In the genomic region with DNA sequence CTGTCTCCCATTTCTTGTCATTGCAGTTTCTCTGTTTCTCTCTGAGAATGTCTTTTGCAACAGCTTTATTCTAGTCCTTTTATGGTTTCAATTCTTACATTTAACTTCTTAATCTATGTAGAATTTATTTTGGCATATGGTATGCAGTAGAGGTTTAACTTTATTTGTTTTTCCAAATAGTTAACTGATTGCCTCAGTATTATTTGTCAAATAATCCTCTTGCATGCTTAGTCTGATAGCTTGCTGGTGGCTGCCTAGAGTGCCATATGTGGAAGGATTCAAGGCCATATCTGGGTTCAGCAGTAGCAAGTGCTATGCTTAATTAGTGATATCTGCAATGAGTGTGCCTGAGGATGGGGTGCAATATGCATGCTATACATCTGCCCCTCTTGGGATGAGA, we compare ENCODE assay signal across 29 cellular contexts. TPM values are rescaled to one million over a fixed set of nuclear protein-coding genes. Genes with fewer than 3 reads are reported as not detected.
DNase-seq lines count a peak whose midpoint lies in the region; ATAC-seq, FAIRE-seq and TF ChIP-seq lines count a peak whose summit lies in the region.
"Had no signal": no experiment of that assay in that cellular context is flagged by ENCODE, and none has a peak within 500 bp of the region (broad histone marks: within the 10 kb centered on the region; RNA-seq: fewer than 3 reads in every experiment).

No MANE protein-coding gene starts in this region.

- ATAC-seq in A549 (no peak), IMR-90 (ENCODE audit: low read depth) (peak; percentile 72), right lobe of liver (peak; percentile 50 to 79 (median 75)), GM21381 (IDR thresholded peaks at IDR 0.05; ENCODE audit: unreplicated experiment) (no peak)
- ATAC-seq in activated T-cell treated with anti-CD3 and anti-CD28 coated beads, Interleukin-2, amount 50 U/mL, for 4 hours, result no peak
- ATAC-seq: activated CD4-positive, alpha-beta T cell treated with anti-CD3 and anti-CD28 coated beads for 36 hours; HCT116 had no signal

- TF ChIP-seq CTCF in A549 (IDR thresholded peaks at IDR 0.05), result no peak
- no peak for TF ChIP-seq CTCF in IMR-90 (conservative IDR thresholded peaks at IDR 0.05; ENCODE audit: low read depth, low read length)
- no peak for TF ChIP-seq CTCF in right lobe of liver (IDR thresholded peaks at IDR 0.05)
- TF ChIP-seq CTCF in GM10248 (IDR thresholded peaks at IDR 0.05; ENCODE audit: control extremely low read depth, extremely low read depth, low read depth, missing control alignments), result no peak

- no peak for DNase-seq in A549 (ENCODE audit: low read depth in 1 of 2, low spot score in 1 of 2)
- DNase-seq in IMR-90, result peak; percentile 71
- DNase-seq in erythroblast (lab: John Stamatoyannopoulos, UW), result peak; percentile 27 to 73
- no peak for DNase-seq in right lobe of liver
- no peak for DNase-seq in SHP77 treated with DMSO at 0.1 percent for 48 hours (lab: John Stamatoyannopoulos, UW)
- DNase-seq in activated T-cell treated with anti-CD3 and anti-CD28 coated beads, Interleukin-2, amount 50 U/mL, for 4 hours, result no peak
- no peak for DNase-seq in GM10248 (ENCODE audit: extremely low spot score)
- DNase-seq: activated CD4-positive, alpha-beta T cell treated with anti-CD3 and anti-CD28 coated beads for 36 hours; activated naive CD4-positive, alpha-beta T cell; activated T-cell treated with anti-CD3 and anti-CD28 coated beads, Interleukin-2, amount 50 U/mL, for 48 hours; DND-41; endodermal cell; NCI-H1105 treated with DMSO at 0.1 percent for 48 hours; NCI-H2029; NCI-H226; NCI-H774; PC-9; psoas muscle; SIG-M5; transverse colon had no signal

- peak overlapping the region; percentile 95 for H3K14ac ChIP-seq in IMR-90 (replicated peaks; ENCODE audit: low read depth, low read length)

- H3K4ac ChIP-seq in IMR-90 (ENCODE audit: low read depth, low read length), result peak overlapping the region; percentile 95

- peak overlapping the region; percentile 4 to 94 for H4K8ac ChIP-seq in IMR-90 (ENCODE audit: low read depth in 2 of 2, low read length in 2 of 2)

- POLR2A ChIA-PET in A549 (lab: Yijun Ruan, JAX) (no interaction called here), IMR-90 (lab: Charles Lee; ENCODE audit: unreplicated experiment) (no interaction called here), GM10248 (lab: Yijun Ruan, JAX) (no interaction called here)

- H4K20me1 ChIP-seq in IMR-90 (ENCODE audit: insufficient read depth, low read length), result peaks cover 34% of the 10 kb centered on the region; the same call in 1 of the 2 replicates

- in situ Hi-C loops in IMR-90 (cut with MboI; ENCODE audit: low sequenced_read_pairs), result no loop called here

- H3K4me2 ChIP-seq in A549, result peak overlapping the region; percentile 20
- H3K4me2 ChIP-seq in IMR-90 (ENCODE audit: low read depth, low read length), result peak overlapping the region; percentile 77
- H3K4me2 ChIP-seq: neural progenitor cell, PC-9 had no signal

- intact Hi-C loops in IMR-90 (cut with micrococcal nuclease), result no loop called here
- intact Hi-C loops in right lobe of liver (cut with DNase I), result no loop called here

- TF ChIP-seq EP300 in A549 (IDR thresholded peaks at IDR 0.05), result no peak

- H3K27ac ChIP-seq in A549 (no peak overlapping the region), IMR-90 (ENCODE audit: insufficient read depth, low read length) (peak overlapping the region; percentile 93), right lobe of liver (no peak overlapping the region)
- H3K27ac ChIP-seq: colonic mucosa, neural progenitor cell, PC-9, psoas muscle, transverse colon had no signal

- no peak overlapping the region for H3K4me3 ChIP-seq in A549
- no peak overlapping the region for H3K4me3 ChIP-seq in IMR-90 (ENCODE audit: insufficient read depth, low read depth, low read length)
- H3K4me3 ChIP-seq in right lobe of liver, result no peak overlapping the region
- H3K4me3 ChIP-seq: colonic mucosa, neural progenitor cell, PC-9, psoas muscle, transverse colon had no signal

- H2BK120ac ChIP-seq in IMR-90 (ENCODE audit: low read depth, low read length), result peak overlapping the region; percentile 97

- TF ChIP-seq RAD21 in A549 (conservative IDR thresholded peaks at IDR 0.05 in 1 of 2, IDR thresholded peaks at IDR 0.05 in 1 of 2), result no peak
- no peak for TF ChIP-seq RAD21 in IMR-90 (IDR thresholded peaks at IDR 0.05; ENCODE audit: low read length)

- peak overlapping the region; percentile 97 for H4K91ac ChIP-seq in IMR-90 (ENCODE audit: insufficient read depth, low read depth, low read length)

- no TSS peak for BruUV-seq in IMR-90 (replicated peaks; lab: Mats Ljungman, UMichigan)

- no peak for FAIRE-seq in A549 (lab: Jason Lieb, UNC)
- FAIRE-seq: A204.1, bronchial epithelial cell, GM12892, TTC549 had no signal

- peak overlapping the region; percentile 87 for H3K56ac ChIP-seq in IMR-90 (ENCODE audit: extremely low read depth, insufficient read depth, low read length)

- peak overlapping the region; percentile 96 for H2BK20ac ChIP-seq in IMR-90 (ENCODE audit: low read depth, low read length)

- H3K4me1 ChIP-seq in A549 (peaks cover 50% of the 10 kb centered on the region), IMR-90 (ENCODE audit: control insufficient read depth, insufficient read depth, low read length) (peaks cover 33% of the 10 kb centered on the region), right lobe of liver (peaks cover 0 to 30% (median 10%) of the 10 kb centered on the region in 4 donors)
- H3K4me1 ChIP-seq: colonic mucosa had no signal

- no peaks in the 10 kb centered on the region for H3K9me3 Mint-ChIP-seq in activated T-cell treated with anti-CD3 and anti-CD28 coated beads, Interleukin-2, amount 50 U/mL, for 4 hours
- H3K9me3 Mint-ChIP-seq: endodermal cell, IgD-negative memory B cell, neural progenitor cell had no signal

- dilution Hi-C loops in IMR-90 (cut with HindIII; ENCODE audit: low sequenced_read_pairs, unreplicated experiment), result no loop called here

- peak overlapping the region; percentile 83 for H3K18ac ChIP-seq in IMR-90 (ENCODE audit: low read depth, low read length)

- H3K27me3 Mint-ChIP-seq in activated T-cell treated with anti-CD3 and anti-CD28 coated beads, Interleukin-2, amount 50 U/mL, for 4 hours (ENCODE audit: low read depth), result no peaks in the 10 kb centered on the region
- H3K27me3 Mint-ChIP-seq: activated CD4-positive, alpha-beta T cell treated with anti-CD3 and anti-CD28 coated beads for 36 hours; IgD-negative memory B cell had no signal

- no peak overlapping the region for H2BK15ac ChIP-seq in IMR-90 (ENCODE audit: low read depth, low read length)

- 0 out of 2 replicates have a peak, but pooled peaks cover 2% of the 10 kb centered on the region for H3K36me3 ChIP-seq in IMR-90 (ENCODE audit: control insufficient read depth, insufficient read depth, low read length)
- no peaks in the 10 kb centered on the region for H3K36me3 ChIP-seq in right lobe of liver
- H3K36me3 ChIP-seq: colonic mucosa, neural progenitor cell, transverse colon had no signal

- peak overlapping the region; percentile 69; the same call in 1 of the 2 replicates for H2AK5ac ChIP-seq in IMR-90 (ENCODE audit: low read depth, low read length)

- no peak overlapping the region for H2AFZ ChIP-seq in IMR-90 (replicated peaks; ENCODE audit: low read length, poor library complexity)
- H2AFZ ChIP-seq: neural progenitor cell, PC-9 had no signal

- no peaks in the 10 kb centered on the region for H3K27me3 ChIP-seq in IMR-90 (ENCODE audit: control insufficient read depth, insufficient read depth, low read length)
- no peaks in the 10 kb centered on the region for H3K27me3 ChIP-seq in right lobe of liver
- H3K27me3 ChIP-seq: colonic mucosa, neural progenitor cell, transverse colon had no signal

- no peak overlapping the region for H2AK9ac ChIP-seq in IMR-90 (replicated peaks; ENCODE audit: low read depth, low read length, poor library complexity)

- TF ChIP-seq POLR2A in A549 (IDR thresholded peaks at IDR 0.05; ENCODE audit: low read length) (no peak), IMR-90 (IDR thresholded peaks at IDR 0.05; ENCODE audit: low read depth, low read length) (no peak), erythroblast (IDR thresholded peaks at IDR 0.05; ENCODE audit: low read length) (no peak), right lobe of liver (IDR thresholded peaks at IDR 0.05) (no peak)

- peak overlapping the region; percentile 76 for H3K9ac ChIP-seq in IMR-90 (ENCODE audit: low read depth, low read length)
- H3K9ac ChIP-seq: neural progenitor cell had no signal

- H4K5ac ChIP-seq in IMR-90 (ENCODE audit: low read depth, low read length), result peak overlapping the region; percentile 79

- H2BK5ac ChIP-seq in IMR-90 (ENCODE audit: low read depth, low read length, poor library complexity, severe bottlenecking), result peak overlapping the region; percentile 92

- no peak overlapping the region for H3K4me3 Mint-ChIP-seq in activated T-cell treated with anti-CD3 and anti-CD28 coated beads, Interleukin-2, amount 50 U/mL, for 4 hours
- H3K4me3 Mint-ChIP-seq: activated CD4-positive, alpha-beta T cell treated with anti-CD3 and anti-CD28 coated beads for 36 hours; endodermal cell; IgD-negative memory B cell; neural progenitor cell had no signal

- H3K4me1 Mint-ChIP-seq in activated T-cell treated with anti-CD3 and anti-CD28 coated beads, Interleukin-2, amount 50 U/mL, for 4 hours (ENCODE audit: low read depth), result peaks cover 37% of the 10 kb centered on the region

- H3K9me1 ChIP-seq in IMR-90 (ENCODE audit: insufficient read depth, low read length), result peaks cover 20% of the 10 kb centered on the region

- no peaks in the 10 kb centered on the region for H3K9me3 ChIP-seq in A549
- H3K9me3 ChIP-seq in IMR-90 (ENCODE audit: control insufficient read depth, insufficient read depth, low read length), result no peaks in the 10 kb centered on the region
- H3K9me3 ChIP-seq in right lobe of liver, result no peaks in the 10 kb centered on the region
- H3K9me3 ChIP-seq: colonic mucosa, psoas muscle, transverse colon had no signal

- CTCF ChIA-PET in A549 (lab: Yijun Ruan, JAX) (interaction anchor here (0.8 to 1.7 kb wide), 3 partner anchors 16 to 94 kb away, joined by 3 to 5 read pairs (median 4); no protein-coding TSS in a partner anchor), IMR-90 (lab: Yijun Ruan, JAX) (interaction anchor here (0.8 kb wide), 1 partner anchor 28 kb away, joined by 3 read pairs; no protein-coding TSS in a partner anchor), GM10248 (lab: Yijun Ruan, JAX) (interaction anchor here (1.9 kb wide), 1 partner anchor 15 kb away, joined by 7 read pairs; no protein-coding TSS in a partner anchor)

- H3K36me3 Mint-ChIP-seq in activated T-cell treated with anti-CD3 and anti-CD28 coated beads, Interleukin-2, amount 50 U/mL, for 4 hours (ENCODE audit: insufficient read depth), result no peaks in the 10 kb centered on the region

- H3K79me1 ChIP-seq in IMR-90 (ENCODE audit: low read depth in 1 of 2, low read length in 2 of 2), result peaks cover 5 to 63% of the 10 kb centered on the region in 2 experiments

- H3K23ac ChIP-seq in IMR-90 (ENCODE audit: low read depth, low read length), result peak overlapping the region; percentile 94; the same call in 1 of the 2 replicates

RNA-seq across cellular contexts. Expression of gene SNTB2, which starts 6.9 kb away (rescaled TPM):
- 19.2 and 20.8 TPM in 2 replicates for polyA plus RNA-seq in A549 (2011; rRNA removed)
- polyA plus RNA-seq in A549 (2012; cell fraction: cytosol; rRNA removed), result 6.5 and 8.9 TPM in 2 replicates
- 5.0 and 8.9 TPM in 2 replicates for polyA plus RNA-seq in A549 (2012; cell fraction: nucleus; rRNA removed)
- 7.4 to 8.4 TPM (median 7.8 TPM) in 3 replicates for polyA plus RNA-seq in A549 (2017; fragmentation: RNase III; extraction: RNeasy Plus Mini Kit Qiagen cat#74134 plus additional on column Dnase treatment)
- 48.7 and 52.1 TPM in 2 replicates for polyA minus RNA-seq in A549 (2011; rRNA and poly(A)+ RNA removed)
- total RNA-seq in IMR-90 (2012; rRNA removed), result 47.5 and 58.0 TPM in 2 replicates
- polyA plus RNA-seq in IMR-90 (2012; rRNA removed), result 23.5 and 24.8 TPM in 2 replicates
- 7.3 and 30.5 TPM in 2 replicates for polyA plus RNA-seq in IMR-90 (2012; cell fraction: cytosol; rRNA removed)
- polyA plus RNA-seq in IMR-90 (2012; cell fraction: nucleus; rRNA removed; ENCODE audit: low replicate concordance), result 43.5 and 44.6 TPM in 2 replicates
- total RNA-seq in right lobe of liver, result 10 to 100 TPM in 4 of 6 experiments, 1 to 10 TPM in 2; 7.5 to 13.9 (median 10.6) TPM
- total RNA-seq in activated T-cell treated with anti-CD3 and anti-CD28 coated beads, Interleukin-2, amount 50 U/mL, for 4 hours, result 10 to 100 TPM; 11.7 to 15.5 (median 13.1) TPM

Comparison
In these comparisons a context has a peak if more than half of its experiments do, and no peak if none do; other contexts are left out.
1. ATAC-seq: peak in IMR-90 (single experiment) and right lobe of liver (4 of 4); none in A549 (0 of 2), activated T-cell treated with anti-CD3 and anti-CD28 coated beads, Interleukin-2, amount 50 U/mL, for 4 hours (0 of 2) and GM21381 (single experiment).
2. DNase-seq: peak in IMR-90 (single experiment) and erythroblast (2 of 2); none in A549 (0 of 2), right lobe of liver (0 of 3), SHP77 treated with DMSO at 0.1 percent for 48 hours (single experiment), activated T-cell treated with anti-CD3 and anti-CD28 coated beads, Interleukin-2, amount 50 U/mL, for 4 hours (single experiment) and GM10248 (single experiment).